ENCODE assay signal across 9 cellular contexts in the genomic region with DNA sequence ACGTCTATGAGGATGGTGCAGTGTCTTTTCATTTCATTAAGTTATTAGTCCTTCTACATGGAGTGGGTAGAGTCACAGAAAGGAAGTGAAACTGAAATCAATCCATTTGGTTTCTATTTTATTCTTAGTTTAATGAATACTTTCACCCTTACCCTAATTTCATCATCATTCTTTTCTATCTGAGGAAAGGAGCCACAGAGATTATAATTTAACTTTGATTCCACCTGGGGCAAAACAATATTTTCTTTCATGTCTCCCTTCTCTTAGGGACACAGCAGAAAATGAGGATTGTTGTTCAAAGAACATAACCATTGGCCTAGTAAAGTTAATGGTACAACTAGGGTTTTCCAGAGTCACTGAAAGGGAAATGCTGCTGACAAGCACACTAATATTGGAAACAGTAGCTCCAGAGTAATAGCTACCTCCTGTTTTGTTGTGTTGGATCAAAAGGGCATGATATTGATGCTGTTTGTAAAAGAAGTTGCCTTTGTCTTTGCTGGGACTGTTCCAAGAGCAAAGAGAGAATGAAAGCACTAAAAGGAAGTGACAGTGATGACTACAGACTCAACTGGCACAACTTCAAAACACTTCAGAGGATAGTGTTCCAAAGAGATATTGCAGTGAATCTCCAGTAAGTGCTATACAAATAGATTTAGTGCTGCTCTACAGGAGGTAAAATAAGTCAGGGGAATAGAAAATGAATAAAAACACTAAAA.
DNase-seq lines count a peak whose midpoint lies in the region; ATAC-seq and TF ChIP-seq lines count a peak whose summit lies in the region.
"Had no signal": no experiment of that assay in that cellular context is flagged by ENCODE, and none has a peak within 500 bp of the region (broad histone marks: within the 10 kb centered on the region; RNA-seq: fewer than 3 reads in every experiment).

No MANE protein-coding gene starts in this region.

- peak overlapping the region; percentile 21; the same call in 1 of the 2 replicates for H3K4me2 ChIP-seq in OCI-LY7 (ENCODE audit: low read length)

- POLR2A ChIA-PET in OCI-LY7 (lab: Charles Lee): no interaction called here

- H3K9me2 ChIP-seq in OCI-LY7 (ENCODE audit: insufficient read depth, low read length): no peaks in the 10 kb centered on the region

- intact Hi-C loops in OCI-LY7 (cut with micrococcal nuclease; ENCODE audit: unreplicated experiment): no loop called here
- intact Hi-C loops in gastrocnemius medialis (cut with DNase I; ENCODE audit: low total_unique reads): no loop called here

- CTCF ChIA-PET in OCI-LY7 (lab: Charles Lee; ENCODE audit: unreplicated experiment): no interaction called here

- no peak overlapping the region for H2AFZ ChIP-seq in OCI-LY7 (ENCODE audit: low read length)

- no peaks in the 10 kb centered on the region for H3K27me3 ChIP-seq in gastrocnemius medialis

- H3K4me3 ChIP-seq in OCI-LY7 (ENCODE audit: low read depth, low read length, poor library complexity, severe bottlenecking) (no peak overlapping the region), gastrocnemius medialis (no peak overlapping the region)

- ATAC-seq in GM19035 (IDR thresholded peaks at IDR 0.05; ENCODE audit: unreplicated experiment): peak; percentile 52
- ATAC-seq in HG02973 (IDR thresholded peaks at IDR 0.05; ENCODE audit: unreplicated experiment): peak; percentile 87
- no peak for ATAC-seq in gastrocnemius medialis

- H3K27ac ChIP-seq in OCI-LY7 (ENCODE audit: low read depth, low read length, poor library complexity, severe bottlenecking) (no peak overlapping the region), gastrocnemius medialis (no peak overlapping the region)

- no TSS peak for BruUV-seq in OCI-LY7 (replicated peaks; lab: Mats Ljungman, UMichigan)

- in situ Hi-C loops in ACHN (cut with HindIII; ENCODE audit: low pct_ligation_motif_present, low pct_unique_long_range_greater_than_20kb, low sequenced_read_pairs): no loop called here
- in situ Hi-C loops in gastrocnemius medialis (cut with MboI; ENCODE audit: low sequenced_read_pairs in 4 of 4): no loop called here

- H3K9me3 ChIP-seq in OCI-LY7 (ENCODE audit: low read length) (no peaks in the 10 kb centered on the region), gastrocnemius medialis (no peaks in the 10 kb centered on the region)

- no peak for TF ChIP-seq POLR2A in gastrocnemius medialis (IDR thresholded peaks at IDR 0.05)

- H4K20me1 ChIP-seq in OCI-LY7 (ENCODE audit: insufficient read depth, low read length): no peaks in the 10 kb centered on the region

- no peaks in the 10 kb centered on the region for H3K79me2 ChIP-seq in OCI-LY7 (ENCODE audit: insufficient read depth, low read depth, low read length)

- H3K4me1 ChIP-seq in OCI-LY7 (ENCODE audit: insufficient read depth, low read length, poor library complexity, severe bottlenecking) (peaks cover 6% of the 10 kb centered on the region), gastrocnemius medialis (peaks cover 7 to 16% of the 10 kb centered on the region in 2 donors)

- DNase-seq in ACHN (peak; percentile 7), OCI-LY7 (ENCODE audit: low spot score) (no peak), AG08395 (ENCODE audit: low spot score) (no peak), T-helper 9 cell (no peak), gastrocnemius medialis (no peak), cerebellar nuclear complex (lab: John Stamatoyannopoulos, UW) (no peak)
- DNase-seq: NCI-H2107 had no signal

- H3K36me3 ChIP-seq in OCI-LY7 (ENCODE audit: insufficient read depth, low read length) (no peaks in the 10 kb centered on the region), gastrocnemius medialis (no peaks in the 10 kb centered on the region)

- no peak for TF ChIP-seq CTCF in OCI-LY7 (conservative IDR thresholded peaks at IDR 0.05; ENCODE audit: low read length)
- no peak for TF ChIP-seq CTCF in gastrocnemius medialis (IDR thresholded peaks at IDR 0.05 in 4 of 5, conservative IDR thresholded peaks at IDR 0.05 in 1 of 5)

Comparison
In these comparisons a context has a peak if more than half of its experiments do, and no peak if none do; other contexts are left out.
1. ATAC-seq: peak in GM19035 (single experiment) and HG02973 (single experiment); none in gastrocnemius medialis (0 of 2).